In genomic region chr14:23641180-23641914, GRCh38 we compare ENCODE assay signal across 13 cellular contexts. TPM values are rescaled to one million over a fixed set of nuclear protein-coding genes. Genes with fewer than 3 reads are reported as not detected.
DNase-seq lines count a peak whose midpoint lies in the region; ATAC-seq and TF ChIP-seq lines count a peak whose summit lies in the region.
"Had no signal": no experiment of that assay in that cellular context is flagged by ENCODE, and none has a peak within 500 bp of the region (broad histone marks: within the 10 kb centered on the region; RNA-seq: fewer than 3 reads in every experiment).

No MANE protein-coding gene starts in this region.

- no peak for ATAC-seq in SK-N-SH treated with all-trans-retinoic acid at 6 μM for 48 hours

- CTCF ChIA-PET in SK-N-SH (lab: Yijun Ruan, JAX) (interaction anchor here (1.1 to 2.7 kb wide), 5 partner anchors 9 to 269 kb away, joined by 3 to 35 read pairs (median 4); no protein-coding TSS in a partner anchor), PC-9 (lab: Charles Lee) (interaction anchor here (0.6 to 1.3 kb wide), 3 partner anchors 9 to 376 kb away, joined by 3 to 7 read pairs (median 3); no protein-coding TSS in a partner anchor)

- H3K14ac ChIP-seq in mesenchymal stem cell (ENCODE audit: low read length in 2 of 2): no peak overlapping the region

- H3K27me3 ChIP-seq in SK-N-SH (ENCODE audit: insufficient read depth) (no peaks in the 10 kb centered on the region), PC-9 (ENCODE audit: insufficient read depth, low read depth) (no peaks in the 10 kb centered on the region), mesenchymal stem cell (ENCODE audit: control insufficient read depth in 1 of 2, insufficient read depth in 1 of 2, low read length in 2 of 2) (peaks cover 0 to 12% of the 10 kb centered on the region in 2 experiments), spleen (replicated peaks in 1 of 7) (no peaks in the 10 kb centered on the region)

- no peak for TF ChIP-seq EP300 in SK-N-SH (IDR thresholded peaks at IDR 0.05; ENCODE audit: borderline replicate concordance in 1 of 2, low read depth in 1 of 2, low read length in 1 of 2)

- H4K20me1 ChIP-seq in SK-N-SH (ENCODE audit: insufficient read depth) (no peaks in the 10 kb centered on the region), PC-9 (ENCODE audit: insufficient read depth) (0 out of 2 replicates have a peak, but pooled peaks cover 9% of the 10 kb centered on the region)

- intact Hi-C loops in PC-9 (cut with micrococcal nuclease; ENCODE audit: unreplicated experiment): loop anchor here (2.0 kb wide), 1 partner anchor 85 kb away; no protein-coding TSS in a partner anchor
- intact Hi-C loops in spleen (cut with DNase I; ENCODE audit: low total_unique reads): no loop called here

- no peaks in the 10 kb centered on the region for H3K79me2 ChIP-seq in SK-N-SH (ENCODE audit: insufficient read depth)
- peaks cover 54% of the 10 kb centered on the region for H3K79me2 ChIP-seq in PC-9 (ENCODE audit: low read depth)

- no peak overlapping the region for H3K4ac ChIP-seq in mesenchymal stem cell (ENCODE audit: low read depth in 1 of 2, low read length in 2 of 2)

- WGBS in SK-N-SH (ENCODE audit: low lambda C conversion rate): 86% methylated on average over 4 of the region's 4 CpGs
- 92% methylated on average over 4 of the region's 4 CpGs for WGBS in mesenchymal stem cell
- 89 to 93% (median 90%) methylated on average over 4 of the region's 4 CpGs for WGBS in spleen, 5 donors

- H3K18ac ChIP-seq in mesenchymal stem cell (ENCODE audit: low read depth in 1 of 2, low read length in 2 of 2): no peak overlapping the region

- H2AFZ ChIP-seq in SK-N-SH (ENCODE audit: low read depth) (no peak overlapping the region), PC-9 (no peak overlapping the region), mesenchymal stem cell (ENCODE audit: low read depth, low read length) (no peak overlapping the region)

- TF ChIP-seq CTCF in SK-N-SH (IDR thresholded peaks at IDR 0.05) (no peak), PC-9 (conservative IDR thresholded peaks at IDR 0.05) (no peak), spleen (IDR thresholded peaks at IDR 0.05 in 8 of 11, conservative IDR thresholded peaks at IDR 0.05 in 3 of 11) (no peak)

- no peaks in the 10 kb centered on the region for H3K36me3 ChIP-seq in SK-N-SH (replicated peaks in 1 of 2; ENCODE audit: control insufficient read depth in 1 of 2, insufficient read depth in 2 of 2, low read length in 1 of 2)
- peaks cover 5% of the 10 kb centered on the region for H3K36me3 ChIP-seq in PC-9 (ENCODE audit: low read depth)
- H3K36me3 ChIP-seq in mesenchymal stem cell (ENCODE audit: control insufficient read depth in 1 of 2, insufficient read depth in 2 of 2, low read depth in 1 of 2, low read length in 2 of 2): no peaks in the 10 kb centered on the region
- H3K36me3 ChIP-seq in spleen: no peaks in the 10 kb centered on the region

- POLR2A ChIA-PET in SK-N-SH (lab: Yijun Ruan, JAX): no interaction called here
- POLR2A ChIA-PET in PC-9 (lab: Charles Lee; ENCODE audit: unreplicated experiment): interaction anchor here (0.7 kb wide), 1 partner anchor 53 kb away, joined by 8 read pairs; no protein-coding TSS in a partner anchor

- no peak overlapping the region for H4K91ac ChIP-seq in mesenchymal stem cell (ENCODE audit: low read length)

- H2BK5ac ChIP-seq in mesenchymal stem cell (ENCODE audit: low read depth, low read length, poor library complexity, severe bottlenecking): no peak overlapping the region

- no peak overlapping the region for H2BK15ac ChIP-seq in mesenchymal stem cell (ENCODE audit: low read depth, poor library complexity, severe bottlenecking)

- BruUV-seq in PC-9 (replicated peaks; lab: Mats Ljungman, UMichigan): no TSS peak

- H3K4me1 ChIP-seq in SK-N-SH (ENCODE audit: control insufficient read depth in 1 of 2, insufficient read depth in 2 of 2, low read depth in 1 of 2, low read length in 1 of 2): peaks cover 12 to 15% of the 10 kb centered on the region in 2 experiments; a peak in 2 of 4 replicates
- peaks cover 62% of the 10 kb centered on the region for H3K4me1 ChIP-seq in PC-9 (replicated peaks; ENCODE audit: insufficient read depth)
- no peaks in the 10 kb centered on the region for H3K4me1 ChIP-seq in mesenchymal stem cell (ENCODE audit: control insufficient read depth, insufficient read depth, low read depth, low read length)
- peaks cover 14 to 45% (median 26%) of the 10 kb centered on the region in 6 donors for H3K4me1 ChIP-seq in spleen

- H3K9me3 ChIP-seq in SK-N-SH: no peaks in the 10 kb centered on the region
- H3K9me3 ChIP-seq in PC-9 (ENCODE audit: insufficient read depth, low read depth): no peaks in the 10 kb centered on the region
- H3K9me3 ChIP-seq in mesenchymal stem cell (ENCODE audit: control insufficient read depth, low read length): no peaks in the 10 kb centered on the region
- peaks cover 0 to 9% (median 1%) of the 10 kb centered on the region in 8 donors for H3K9me3 ChIP-seq in spleen

- no peak overlapping the region for H3K4me3 ChIP-seq in SK-N-SH (ENCODE audit: low read depth in 2 of 2, low read length in 1 of 2)
- no peak overlapping the region; the same call in 1 of the 2 replicates for H3K4me3 ChIP-seq in PC-9
- no peak overlapping the region for H3K4me3 ChIP-seq in mesenchymal stem cell (ENCODE audit: insufficient read depth in 1 of 2, low read depth in 1 of 2, low read length in 2 of 2)
- no peak overlapping the region for H3K4me3 ChIP-seq in spleen

- H3K27ac ChIP-seq in SK-N-SH (ENCODE audit: low read depth in 2 of 2, low read length in 1 of 2) (no peak overlapping the region), PC-9 (peak overlapping the region; percentile 82), mesenchymal stem cell (ENCODE audit: low read length, poor library complexity, severe bottlenecking) (no peak overlapping the region), spleen (peak overlapping the region; percentile 29 to 89 (median 80))

- no peak overlapping the region for H2BK12ac ChIP-seq in mesenchymal stem cell (ENCODE audit: low read length in 2 of 2)

- no peaks in the 10 kb centered on the region for H3K9me2 ChIP-seq in SK-N-SH
- no peaks in the 10 kb centered on the region for H3K9me2 ChIP-seq in PC-9 (ENCODE audit: insufficient read depth)

- H3K9ac ChIP-seq in SK-N-SH (no peak overlapping the region), mesenchymal stem cell (ENCODE audit: low read length) (peak overlapping the region; percentile 61)

- no peak for TF ChIP-seq RAD21 in SK-N-SH (IDR thresholded peaks at IDR 0.05; ENCODE audit: low read length)

- no peaks in the 10 kb centered on the region for H3K79me1 ChIP-seq in mesenchymal stem cell (replicated peaks; ENCODE audit: low read length, poor library complexity, severe bottlenecking)

- no peak overlapping the region for H2BK120ac ChIP-seq in mesenchymal stem cell (ENCODE audit: low read depth, low read length)

- DNase-seq in SK-N-SH (no peak), PC-9 (no peak), mesenchymal stem cell (no peak), spleen (no peak), NCI-H69 (lab: John Stamatoyannopoulos, UW) (no peak), NCI-H1092 treated with DMSO at 0.1 percent for 48 hours (lab: John Stamatoyannopoulos, UW) (no peak)
- no peak for DNase-seq in activated CD8-positive, alpha-beta memory T cell treated with anti-CD3 and anti-CD28 coated beads for 24 hours
- DNase-seq: 8988T, AML-193, GDM1, SHP77 treated with DMSO at 0.1 percent for 48 hours had no signal

- H3K4me2 ChIP-seq in SK-N-SH (peak overlapping the region; percentile 1; the same call in 1 of the 2 replicates), PC-9 (peak overlapping the region; percentile 73), mesenchymal stem cell (ENCODE audit: low read length, poor library complexity, severe bottlenecking) (no peak overlapping the region)

- H3F3A ChIP-seq in SK-N-SH (replicated peaks; ENCODE audit: insufficient read depth) (no peaks in the 10 kb centered on the region), PC-9 (ENCODE audit: insufficient read depth, low read depth) (peaks cover 72% of the 10 kb centered on the region)

- H4K8ac ChIP-seq in mesenchymal stem cell (ENCODE audit: low read length): no peak overlapping the region

- H3K23ac ChIP-seq in mesenchymal stem cell (ENCODE audit: low read length in 2 of 2): no peak overlapping the region

- H2AK5ac ChIP-seq in mesenchymal stem cell (ENCODE audit: low read length, severe bottlenecking): no peak overlapping the region

- TF ChIP-seq POLR2A in spleen (IDR thresholded peaks at IDR 0.05): no peak

TF ChIP-seq in SK-N-SH, 30 proteins besides CTCF, POLR2A, EP300 and RAD21:
- TF ChIP-seq FOXJ3 (CRISPR knock-in tag; IDR thresholded peaks at IDR 0.05) (no peak), GATA2 (CRISPR knock-in tag; IDR thresholded peaks at IDR 0.05) (no peak), FOXM1 (IDR thresholded peaks at IDR 0.05; ENCODE audit: low read depth) (no peak), NRF1 (IDR thresholded peaks at IDR 0.05; ENCODE audit: low read depth, low read length) (no peak), FOSL2 (IDR thresholded peaks at IDR 0.05; ENCODE audit: borderline replicate concordance, low read depth) (no peak), TEAD4 (IDR thresholded peaks at IDR 0.05; ENCODE audit: borderline replicate concordance, insufficient read depth) (no peak), POLR2AphosphoS5 (IDR thresholded peaks at IDR 0.05; ENCODE audit: low read depth, low read length) (no peak)

TF ChIP-seq in SK-N-SH treated with all-trans-retinoic acid at 6 μM for 48 hours, 23 proteins besides CTCF, POLR2A, EP300 and RAD21:
- no peak for TF ChIP-seq ISL1 (CRISPR knock-in tag; IDR thresholded peaks at IDR 0.05)

RNA-seq across cellular contexts. Expression of gene DHRS2, which starts 5.2 kb away (rescaled TPM):
- polyA plus RNA-seq in SK-N-SH (2012; rRNA removed) (1.1 and 1.2 TPM in 2 replicates), spleen (10 to 100 TPM in 2 of 3 donors, 1 to 10 TPM in 1; 8.3 to 17.1 (median 13.7) TPM)
- polyA plus RNA-seq in SK-N-SH (2012; cell fraction: cytosol; rRNA removed): 0.84 and 1.1 TPM in 2 replicates
- polyA plus RNA-seq in SK-N-SH (2012; cell fraction: nucleus; rRNA removed): 1.4 and 2.0 TPM in 2 replicates
- total RNA-seq in PC-9 (2021) (0.55 and 1.3 TPM in 2 replicates), spleen (10 to 100 TPM in 6 of 7 donors, 1 to 10 TPM in 1; 3.3 to 30.6 (median 14.5) TPM)
- polyA plus RNA-seq in mesenchymal stem cell (2013, experiment 1 of 2): 0.08 TPM
- 0.07 TPM for polyA plus RNA-seq in mesenchymal stem cell (2013, experiment 2 of 2)
- polyA plus RNA-seq: CD14-positive monocyte had no signal

Comparison
In these comparisons a context has a peak if more than half of its experiments do, and no peak if none do; other contexts are left out.
1. H3K27ac ChIP-seq: peak in PC-9 (single experiment) and spleen (8 of 8); none in SK-N-SH (0 of 2) and mesenchymal stem cell (single experiment).